In the genomic region with DNA sequence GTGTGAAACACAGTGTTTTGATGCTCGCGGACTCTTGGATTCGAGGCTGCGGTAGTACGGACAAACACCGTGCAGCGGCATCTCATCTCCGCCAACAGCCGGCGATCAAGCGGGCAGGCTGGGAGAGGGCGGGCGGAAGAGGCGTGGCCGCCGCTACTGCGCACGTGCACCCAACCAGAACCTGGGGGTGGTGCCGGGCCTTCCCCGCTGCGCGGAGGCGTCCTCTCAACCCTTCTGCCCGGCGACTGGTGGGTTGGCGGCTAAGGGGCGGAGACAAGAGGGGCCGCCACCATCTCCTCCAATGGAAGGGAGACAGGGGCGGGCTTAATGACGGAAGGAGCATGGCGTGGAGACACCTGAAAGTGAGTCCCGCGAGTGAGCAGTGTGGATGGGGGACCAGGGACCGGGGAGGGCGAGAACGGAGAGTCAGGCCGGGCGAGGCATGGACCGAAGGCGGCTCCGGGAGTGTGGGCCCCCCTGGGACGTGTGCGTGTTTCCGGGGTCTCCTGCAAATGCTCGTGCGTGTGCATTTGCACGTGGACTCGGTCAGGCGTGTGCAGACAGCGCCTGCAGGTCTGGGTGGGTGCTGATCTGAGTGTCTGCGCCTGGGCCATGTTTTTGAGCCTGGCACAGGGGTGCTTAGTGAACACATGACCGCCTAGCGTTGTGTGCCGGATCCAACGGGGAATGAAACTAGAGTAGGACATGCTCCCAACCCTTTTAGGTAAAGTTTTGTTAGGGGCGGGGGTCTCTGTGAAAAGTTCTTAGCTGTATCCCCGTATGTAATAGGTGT, we compare ENCODE assay signal across 8 cellular contexts. TPM values are rescaled to one million over a fixed set of nuclear protein-coding genes. Genes with fewer than 3 reads are reported as not detected.
DNase-seq lines count a peak whose midpoint lies in the region; TF ChIP-seq lines count a peak whose summit lies in the region.

Gene DHODH, plus strand, starts transcription at position 321 of the 793 bp plus-strand sequence. Its CDS starts 21 bp downstream, at position 342.

- no peaks in the 10 kb centered on the region for H3K27me3 ChIP-seq in HAP-1 (ENCODE audit: low read depth)
- H3K27me3 ChIP-seq in MG63 = no peaks in the 10 kb centered on the region

- no peaks in the 10 kb centered on the region for H3K9me3 Mint-ChIP-seq in nephron progenitor cell
- H3K9me3 Mint-ChIP-seq in stimulated activated naive CD8-positive, alpha-beta T cell treated with anti-CD3 and anti-CD28 coated beads, Interleukin-15, Interleukin-2, amounts not matched to agents 100 ng/mL and 50 ng/mL, for 24 hours = no peaks in the 10 kb centered on the region

- H3K4me3 ChIP-seq in HAP-1 (peak within 1 kb of the TSS; percentile 97), MG63 (peak within 1 kb of the TSS; percentile 89), fibroblast of the aortic adventitia (ENCODE audit: low read depth, low read length) (peak within 1 kb of the TSS; percentile 96)

- H3K27me3 Mint-ChIP-seq in nephron progenitor cell (ENCODE audit: low read depth, poor library complexity) = peaks cover 25% of the 10 kb centered on the region
- H3K27me3 Mint-ChIP-seq in stimulated activated naive CD8-positive, alpha-beta T cell treated with anti-CD3 and anti-CD28 coated beads, Interleukin-15, Interleukin-2, amounts not matched to agents 100 ng/mL and 50 ng/mL, for 24 hours = no peaks in the 10 kb centered on the region

- H3K9me3 ChIP-seq in HAP-1 = no peaks in the 10 kb centered on the region
- H3K9me3 ChIP-seq in MG63 = no peaks in the 10 kb centered on the region

- peak within 1 kb of the TSS; percentile 97 for H3K4me3 Mint-ChIP-seq in nephron progenitor cell
- H3K4me3 Mint-ChIP-seq in stimulated activated naive CD8-positive, alpha-beta T cell treated with anti-CD3 and anti-CD28 coated beads, Interleukin-15, Interleukin-2, amounts not matched to agents 100 ng/mL and 50 ng/mL, for 24 hours = peak within 1 kb of the TSS; percentile 92

- DNase-seq in G401 (ENCODE audit: low spot score) (peak; percentile 99), HAP-1 (ENCODE audit: low spot score in 2 of 2) (peak; percentile 98 to 99), MG63 (peak; percentile 96), SHP77 (lab: John Stamatoyannopoulos, UW) (peak; percentile 96 to 98), fibroblast of the aortic adventitia (ENCODE audit: low read depth) (peak; percentile 95), nephron progenitor cell (peak; percentile 96)
- peak; percentile 97 for DNase-seq in activated T-helper 9 cell treated with anti-CD3 and anti-CD28 coated beads, Interleukin-2, amount 50 U/mL, for 16 hours (ENCODE audit: low read depth)

- H3K36me3 ChIP-seq in HAP-1 (replicated peaks) (peaks cover 9% of the 10 kb centered on the region), MG63 (no peaks in the 10 kb centered on the region)

- TF ChIP-seq CTCF in fibroblast of the aortic adventitia (IDR thresholded peaks at IDR 0.05; ENCODE audit: insufficient read depth, low read length) (no peak), nephron progenitor cell (IDR thresholded peaks at IDR 0.05) (no peak)

- H3K4me1 ChIP-seq in HAP-1 = no peaks in the 10 kb centered on the region

- H3K36me3 Mint-ChIP-seq in nephron progenitor cell (ENCODE audit: low read depth) = peaks cover 9% of the 10 kb centered on the region
- peaks cover 12% of the 10 kb centered on the region for H3K36me3 Mint-ChIP-seq in stimulated activated naive CD8-positive, alpha-beta T cell treated with anti-CD3 and anti-CD28 coated beads, Interleukin-15, Interleukin-2, amounts not matched to agents 100 ng/mL and 50 ng/mL, for 24 hours (ENCODE audit: low read depth)

- H3K27ac Mint-ChIP-seq in nephron progenitor cell = peak within 1 kb of the TSS; percentile 87
- H3K27ac Mint-ChIP-seq in stimulated activated naive CD8-positive, alpha-beta T cell treated with anti-CD3 and anti-CD28 coated beads, Interleukin-15, Interleukin-2, amounts not matched to agents 100 ng/mL and 50 ng/mL, for 24 hours = peak within 1 kb of the TSS; percentile 92

- in situ Hi-C loops in G401 (cut with HindIII; ENCODE audit: low sequenced_read_pairs) = no loop called here
- in situ Hi-C loops in HAP-1 (cut with MboI; ENCODE audit: low sequenced_read_pairs) = no loop called here

- peaks cover 41% of the 10 kb centered on the region for H3K4me1 Mint-ChIP-seq in nephron progenitor cell
- peaks cover 40% of the 10 kb centered on the region for H3K4me1 Mint-ChIP-seq in stimulated activated naive CD8-positive, alpha-beta T cell treated with anti-CD3 and anti-CD28 coated beads, Interleukin-15, Interleukin-2, amounts not matched to agents 100 ng/mL and 50 ng/mL, for 24 hours (ENCODE audit: low read depth)

RNA-seq across cellular contexts. Expression of gene DHODH, which starts in this region (rescaled TPM):
- total RNA-seq in G401 (2014; rRNA removed; shearing (Covaris generic)) = 8.4 and 24.5 TPM in 2 replicates
- total RNA-seq in MG63 (2014; rRNA removed; shearing (Covaris generic); ENCODE audit: low replicate concordance) = 4.5 and 12.8 TPM in 2 replicates
- 1.8 and 3.3 TPM in 2 replicates for total RNA-seq in fibroblast of the aortic adventitia (ENCODE audit: low replicate concordance)

Comparison
In these comparisons a context has a peak if more than half of its experiments do, and no peak if none do; other contexts are left out.
1. Peak in every context shown above with its lines: DNase-seq and H3K4me3 ChIP-seq.